9 cellular contexts compared by ENCODE assay signal in genomic region chr17:27489045-27489715, GRCh38. TPM values are rescaled to one million over a fixed set of nuclear protein-coding genes. Genes with fewer than 3 reads are reported as not detected.
DNase-seq lines count a peak whose midpoint lies in the region; ATAC-seq, FAIRE-seq and TF ChIP-seq lines count a peak whose summit lies in the region.
"Had no signal": no experiment of that assay in that cellular context is flagged by ENCODE, and none has a peak within 500 bp of the region (broad histone marks: within the 10 kb centered on the region; RNA-seq: fewer than 3 reads in every experiment).

No MANE protein-coding gene starts in this region.

- H3K4me3 ChIP-seq in HEK293 (ENCODE audit: low read depth, low read length) (no peak overlapping the region), left ventricle myocardium inferior (no peak overlapping the region)

- intact Hi-C loops in left ventricle myocardium inferior (cut with micrococcal nuclease) = no loop called here

- H3K4me1 ChIP-seq in HEK293 (ENCODE audit: control insufficient read depth, insufficient read depth, low read length) (peaks cover 10% of the 10 kb centered on the region), left ventricle myocardium inferior (peaks cover 60% of the 10 kb centered on the region)

- peaks cover 27% of the 10 kb centered on the region for H3K36me3 Mint-ChIP-seq in activated naive CD8-positive, alpha-beta T cell treated with anti-CD3 and anti-CD28 coated beads, Interleukin-2, amount 50 U/mL, for 24 hours (ENCODE audit: low read depth)
- H3K36me3 Mint-ChIP-seq in T-helper 2 cell treated with Interferon-gamma antibody and Interleukin-4, amounts not matched to agents 5 μg/mL and 100 μg/mL, for 36 hours (ENCODE audit: low read depth) = peaks cover 4% of the 10 kb centered on the region

- CTCF ChIA-PET in HEK293 (lab: Yijun Ruan, JAX) = interaction anchor here (0.6 to 1.6 kb wide), 3 partner anchors 99 to 1040 kb away, joined by 3 to 5 read pairs (median 3); no protein-coding TSS in a partner anchor

- no peak for ATAC-seq in activated naive CD8-positive, alpha-beta T cell treated with anti-CD3 and anti-CD28 coated beads, Interleukin-2, amount 50 U/mL, for 24 hours

- H3K27me3 Mint-ChIP-seq in activated naive CD8-positive, alpha-beta T cell treated with anti-CD3 and anti-CD28 coated beads, Interleukin-2, amount 50 U/mL, for 24 hours = no peaks in the 10 kb centered on the region
- H3K27me3 Mint-ChIP-seq in T-helper 2 cell treated with Interferon-gamma antibody and Interleukin-4, amounts not matched to agents 5 μg/mL and 100 μg/mL, for 36 hours (ENCODE audit: low read depth) = no peaks in the 10 kb centered on the region

- H3K9me3 ChIP-seq in HEK293 (ENCODE audit: control insufficient read depth, insufficient read depth, low read depth, low read length) (no peaks in the 10 kb centered on the region), left ventricle myocardium inferior (replicated peaks) (no peaks in the 10 kb centered on the region)

- H3K4me3 Mint-ChIP-seq in activated naive CD8-positive, alpha-beta T cell treated with anti-CD3 and anti-CD28 coated beads, Interleukin-2, amount 50 U/mL, for 24 hours = no peak overlapping the region
- H3K4me3 Mint-ChIP-seq in T-helper 2 cell treated with Interferon-gamma antibody and Interleukin-4, amounts not matched to agents 5 μg/mL and 100 μg/mL, for 36 hours = no peak overlapping the region

- peaks cover 44% of the 10 kb centered on the region for H3K4me1 Mint-ChIP-seq in activated naive CD8-positive, alpha-beta T cell treated with anti-CD3 and anti-CD28 coated beads, Interleukin-2, amount 50 U/mL, for 24 hours
- peaks cover 12% of the 10 kb centered on the region for H3K4me1 Mint-ChIP-seq in T-helper 2 cell treated with Interferon-gamma antibody and Interleukin-4, amounts not matched to agents 5 μg/mL and 100 μg/mL, for 36 hours (ENCODE audit: low read depth)

- H3K27ac ChIP-seq in HEK293 (ENCODE audit: extremely low read depth, low read depth, low read length) = no peak overlapping the region
- H3K27ac ChIP-seq in left ventricle myocardium inferior (replicated peaks) = peak overlapping the region; percentile 81

- H3K27me3 ChIP-seq in left ventricle myocardium inferior (ENCODE audit: low read depth) = no peaks in the 10 kb centered on the region

- no peak for FAIRE-seq in GM19239 (lab: Jason Lieb, UNC)

- peak overlapping the region; percentile 22 for H3K27ac Mint-ChIP-seq in activated naive CD8-positive, alpha-beta T cell treated with anti-CD3 and anti-CD28 coated beads, Interleukin-2, amount 50 U/mL, for 24 hours
- H3K27ac Mint-ChIP-seq in T-helper 2 cell treated with Interferon-gamma antibody and Interleukin-4, amounts not matched to agents 5 μg/mL and 100 μg/mL, for 36 hours = no peak overlapping the region

- POLR2A ChIA-PET in HEK293 (lab: Yijun Ruan, JAX) = no interaction called here

- no peak for TF ChIP-seq CTCF in HEK293 (tag by site-specific recombination; IDR thresholded peaks at IDR 0.05)
- no peak for TF ChIP-seq CTCF in left ventricle myocardium inferior (IDR thresholded peaks at IDR 0.05; ENCODE audit: borderline replicate concordance)

- no peak for DNase-seq in activated naive CD8-positive, alpha-beta T cell treated with anti-CD3 and anti-CD28 coated beads, Interleukin-2, amount 50 U/mL, for 24 hours
- DNase-seq in left ventricle myocardium inferior = peak; percentile 84
- DNase-seq in smooth muscle cell of the brain vasculature (ENCODE audit: low read depth, low spot score) = peak; percentile 39
- no peak for DNase-seq in GM19239 (ENCODE audit: insufficient read length, low spot score)
- DNase-seq in T-helper 2 cell treated with Interferon-gamma antibody and Interleukin-4, amounts not matched to agents 5 μg/mL and 100 μg/mL, for 36 hours (ENCODE audit: low spot score) = no peak
- no peak for DNase-seq in activated CD8-positive, alpha-beta memory T cell treated with anti-CD3 and anti-CD28 coated beads, Interleukin-2, amount 50 U/mL, for 4 hours
- no peak for DNase-seq in NCI-H345 (lab: John Stamatoyannopoulos, UW)
- DNase-seq: activated CD4-positive, alpha-beta T cell treated with anti-CD3 and anti-CD28 coated beads for 4 hours had no signal

- H3K9me3 Mint-ChIP-seq in activated naive CD8-positive, alpha-beta T cell treated with anti-CD3 and anti-CD28 coated beads, Interleukin-2, amount 50 U/mL, for 24 hours = no peaks in the 10 kb centered on the region
- no peaks in the 10 kb centered on the region for H3K9me3 Mint-ChIP-seq in T-helper 2 cell treated with Interferon-gamma antibody and Interleukin-4, amounts not matched to agents 5 μg/mL and 100 μg/mL, for 36 hours

- H3K36me3 ChIP-seq in HEK293 (ENCODE audit: control insufficient read depth in 2 of 2, insufficient read depth in 1 of 2, low read length in 2 of 2) = peaks cover 0 to 3% of the 10 kb centered on the region in 2 experiments; a peak in 1 of 3 replicates
- no peaks in the 10 kb centered on the region for H3K36me3 ChIP-seq in left ventricle myocardium inferior

TF ChIP-seq in HEK293, 187 proteins besides CTCF, POLR2A, EP300 and RAD21:
- TF ChIP-seq PRDM1 (tag by site-specific recombination; IDR thresholded peaks at IDR 0.05) (peak; percentile 97), SALL2 (tag by site-specific recombination; IDR thresholded peaks at IDR 0.05; ENCODE audit: borderline replicate concordance) (no peak), ZNF366 (tag by site-specific recombination; conservative IDR thresholded peaks at IDR 0.05) (peak; percentile 57; the same call in 1 of the 2 replicates), KLF1 (tag by site-specific recombination; IDR thresholded peaks at IDR 0.05) (peak; percentile 47), ZIC2 (tag by site-specific recombination; IDR thresholded peaks at IDR 0.05) (peak; percentile 97), ZNF830 (tag by site-specific recombination; IDR thresholded peaks at IDR 0.05; ENCODE audit: low read depth) (no peak), ZBTB8A (tag by site-specific recombination; IDR thresholded peaks at IDR 0.05) (no peak)

RNA-seq across cellular contexts. Expression of gene KSR1, which starts 32.9 kb away (rescaled TPM):
- 9.5 TPM for total RNA-seq in left ventricle myocardium inferior

Comparison
In these comparisons a context has a peak if more than half of its experiments do, and no peak if none do; other contexts are left out.
1. DNase-seq: peak in left ventricle myocardium inferior (single experiment) and smooth muscle cell of the brain vasculature (single experiment); none in activated naive CD8-positive, alpha-beta T cell treated with anti-CD3 and anti-CD28 coated beads, Interleukin-2, amount 50 U/mL, for 24 hours (single experiment), GM19239 (single experiment), T-helper 2 cell treated with Interferon-gamma antibody and Interleukin-4, amounts not matched to agents 5 μg/mL and 100 μg/mL, for 36 hours (single experiment), activated CD8-positive, alpha-beta memory T cell treated with anti-CD3 and anti-CD28 coated beads, Interleukin-2, amount 50 U/mL, for 4 hours (single experiment) and NCI-H345 (single experiment).